In the genomic region with DNA sequence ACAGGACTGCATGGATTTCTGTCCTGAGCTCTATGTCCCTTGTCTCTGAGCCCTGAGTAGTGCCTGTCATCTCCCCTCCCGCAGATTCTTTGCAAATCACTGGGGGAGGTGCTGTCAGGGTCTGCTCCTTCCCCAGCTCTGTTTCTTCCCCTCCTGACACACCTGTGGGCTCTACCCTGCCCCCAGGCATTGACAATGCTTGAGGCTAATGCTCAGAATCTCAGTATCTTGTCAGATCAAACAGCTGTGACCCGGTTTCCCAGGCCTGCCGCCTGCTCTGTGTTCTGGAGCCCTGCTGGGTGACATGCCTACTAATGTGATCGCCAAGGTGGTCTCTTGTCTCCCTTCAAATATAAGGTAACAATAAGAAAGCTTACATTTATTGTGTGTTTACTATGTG, we compare ENCODE assay signal across 17 cellular contexts.
DNase-seq lines count a peak whose midpoint lies in the region; ATAC-seq and TF ChIP-seq lines count a peak whose summit lies in the region.
"Had no signal": no experiment of that assay in that cellular context is flagged by ENCODE, and none has a peak within 500 bp of the region (broad histone marks: within the 10 kb centered on the region; RNA-seq: fewer than 3 reads in every experiment).

No MANE protein-coding gene starts in this region.

- peak; percentile 7 for DNase-seq in NCI-H82 (lab: John Stamatoyannopoulos, UW)
- no peak for DNase-seq in NCI-H82 treated with DMSO at 0.1 percent for 48 hours (lab: John Stamatoyannopoulos, UW; ENCODE audit: unreplicated experiment)
- DNase-seq in glutamatergic neuron, result no peak
- peak; percentile 52 for DNase-seq in retina
- no peak for DNase-seq in cerebellar cortex (ENCODE audit: low spot score)
- DNase-seq: AML-193; BE2C; CD4-positive, alpha-beta T cell; CD8-positive, alpha-beta memory T cell; DMS 273 treated with DMSO at 0.1 percent for 48 hours; DMS79; EL; GF-D8; H7; HCEC 1CT had no signal

- no peaks in the 10 kb centered on the region for H3K27me3 Mint-ChIP-seq in glutamatergic neuron (ENCODE audit: unreplicated experiment)

- TF ChIP-seq CTCF in glutamatergic neuron (IDR thresholded peaks at IDR 0.05; ENCODE audit: partially characterized antibody, unreplicated experiment), result no peak

- no peak overlapping the region for H3K4me3 Mint-ChIP-seq in glutamatergic neuron (ENCODE audit: unreplicated experiment)
- H3K4me3 Mint-ChIP-seq: CD14-positive monocyte; CD4-positive, alpha-beta T cell; CD8-positive, alpha-beta memory T cell had no signal

- peaks cover 20% of the 10 kb centered on the region for H3K4me1 Mint-ChIP-seq in glutamatergic neuron (ENCODE audit: low read depth, unreplicated experiment)
- H3K4me1 Mint-ChIP-seq: CD14-positive monocyte; CD8-positive, alpha-beta memory T cell had no signal

- peaks cover 8% of the 10 kb centered on the region for H3K36me3 Mint-ChIP-seq in glutamatergic neuron (ENCODE audit: unreplicated experiment)
- H3K36me3 Mint-ChIP-seq: CD14-positive monocyte; CD8-positive, alpha-beta memory T cell had no signal

- no peak for ATAC-seq in GM19035 (IDR thresholded peaks at IDR 0.05; ENCODE audit: unreplicated experiment)

- H3K27ac Mint-ChIP-seq in glutamatergic neuron (ENCODE audit: unreplicated experiment), result peak overlapping the region; percentile 8
- H3K27ac Mint-ChIP-seq: CD4-positive, alpha-beta T cell; CD8-positive, alpha-beta memory T cell had no signal

- H3K9me3 Mint-ChIP-seq in glutamatergic neuron (ENCODE audit: unreplicated experiment), result peaks cover 6% of the 10 kb centered on the region
- H3K9me3 Mint-ChIP-seq: CD4-positive, alpha-beta T cell; CD8-positive, alpha-beta memory T cell had no signal

Comparison
In these comparisons a context has a peak if more than half of its experiments do, and no peak if none do; other contexts are left out.
1. DNase-seq: peak in NCI-H82 (single experiment) and retina (single experiment); none in NCI-H82 treated with DMSO at 0.1 percent for 48 hours (single experiment), glutamatergic neuron (single experiment) and cerebellar cortex (single experiment).